In genomic region chr1:2212542-2213491, GRCh38 we compare ENCODE assay signal across 1 cellular context.
A peak's percentile ranks its signal among the peaks of the same experiment; 100 is the strongest.
TF ChIP-seq lines count a peak whose summit lies in the region.

No MANE protein-coding gene starts in this region.

TF ChIP-seq in HepG2, 621 proteins besides CTCF, POLR2A, EP300 and RAD21 (continued from another document and continues in another):
- TF ChIP-seq ZBED4 (CRISPR knock-in tag; IDR thresholded peaks at IDR 0.05; ENCODE audit: borderline replicate concordance) (no peak), TRIM24 (CRISPR knock-in tag; IDR thresholded peaks at IDR 0.05) (no peak), FUBP1 (CRISPR knock-in tag; IDR thresholded peaks at IDR 0.05; ENCODE audit: borderline replicate concordance) (no peak), ZNF737 (CRISPR knock-in tag; IDR thresholded peaks at IDR 0.05; ENCODE audit: borderline replicate concordance) (no peak), BORCS8-MEF2B (CRISPR knock-in tag; IDR thresholded peaks at IDR 0.05) (no peak), NR1H2 (CRISPR knock-in tag; IDR thresholded peaks at IDR 0.05; ENCODE audit: borderline replicate concordance, low read depth) (no peak), ZNF512B (CRISPR knock-in tag; IDR thresholded peaks at IDR 0.05; ENCODE audit: borderline replicate concordance) (no peak), KMT2B (CRISPR knock-in tag; IDR thresholded peaks at IDR 0.05) (no peak), PTBP1 (IDR thresholded peaks at IDR 0.05; ENCODE audit: low read depth, low read length, poor library complexity, severe bottlenecking) (no peak), ZBTB39 (CRISPR knock-in tag; IDR thresholded peaks at IDR 0.05) (no peak), ZXDC (CRISPR knock-in tag; IDR thresholded peaks at IDR 0.05) (no peak), ZNF652 (CRISPR knock-in tag; IDR thresholded peaks at IDR 0.05; ENCODE audit: borderline replicate concordance, low read depth) (no peak), SRY (CRISPR knock-in tag; IDR thresholded peaks at IDR 0.05) (peak; percentile 36; the same call in 1 of the 2 replicates), DNMT1 (CRISPR knock-in tag; IDR thresholded peaks at IDR 0.05) (no peak), POLR2AphosphoS2 (IDR thresholded peaks at IDR 0.05; ENCODE audit: low read depth, low read length) (no peak), ZNF451 (CRISPR knock-in tag; IDR thresholded peaks at IDR 0.05) (no peak), TEAD2 (CRISPR knock-in tag; IDR thresholded peaks at IDR 0.05) (no peak), ZNF83 (CRISPR knock-in tag; IDR thresholded peaks at IDR 0.05; ENCODE audit: borderline replicate concordance) (no peak), ZFP37 (CRISPR knock-in tag; IDR thresholded peaks at IDR 0.05; ENCODE audit: borderline replicate concordance) (no peak), JUN (CRISPR knock-in tag; IDR thresholded peaks at IDR 0.05) (no peak), AHR (CRISPR knock-in tag; IDR thresholded peaks at IDR 0.05) (no peak)
- TF ChIP-seq, protein P1, sequence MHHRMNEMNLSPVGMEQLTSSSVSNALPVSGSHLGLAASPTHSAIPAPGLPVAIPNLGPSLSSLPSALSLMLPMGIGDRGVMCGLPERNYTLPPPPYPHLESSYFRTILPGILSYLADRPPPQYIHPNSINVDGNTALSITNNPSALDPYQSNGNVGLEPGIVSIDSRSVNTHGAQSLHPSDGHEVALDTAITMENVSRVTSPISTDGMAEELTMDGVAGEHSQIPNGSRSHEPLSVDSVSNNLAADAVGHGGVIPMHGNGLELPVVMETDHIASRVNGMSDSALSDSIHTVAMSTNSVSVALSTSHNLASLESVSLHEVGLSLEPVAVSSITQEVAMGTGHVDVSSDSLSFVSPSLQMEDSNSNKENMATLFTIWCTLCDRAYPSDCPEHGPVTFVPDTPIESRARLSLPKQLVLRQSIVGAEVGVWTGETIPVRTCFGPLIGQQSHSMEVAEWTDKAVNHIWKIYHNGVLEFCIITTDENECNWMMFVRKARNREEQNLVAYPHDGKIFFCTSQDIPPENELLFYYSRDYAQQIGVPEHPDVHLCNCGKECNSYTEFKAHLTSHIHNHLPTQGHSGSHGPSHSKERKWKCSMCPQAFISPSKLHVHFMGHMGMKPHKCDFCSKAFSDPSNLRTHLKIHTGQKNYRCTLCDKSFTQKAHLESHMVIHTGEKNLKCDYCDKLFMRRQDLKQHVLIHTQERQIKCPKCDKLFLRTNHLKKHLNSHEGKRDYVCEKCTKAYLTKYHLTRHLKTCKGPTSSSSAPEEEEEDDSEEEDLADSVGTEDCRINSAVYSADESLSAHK (CRISPR knock-in tag; IDR thresholded peaks at IDR 0.05; ENCODE audit: borderline replicate concordance), result no peak
- TF ChIP-seq, protein P2, sequence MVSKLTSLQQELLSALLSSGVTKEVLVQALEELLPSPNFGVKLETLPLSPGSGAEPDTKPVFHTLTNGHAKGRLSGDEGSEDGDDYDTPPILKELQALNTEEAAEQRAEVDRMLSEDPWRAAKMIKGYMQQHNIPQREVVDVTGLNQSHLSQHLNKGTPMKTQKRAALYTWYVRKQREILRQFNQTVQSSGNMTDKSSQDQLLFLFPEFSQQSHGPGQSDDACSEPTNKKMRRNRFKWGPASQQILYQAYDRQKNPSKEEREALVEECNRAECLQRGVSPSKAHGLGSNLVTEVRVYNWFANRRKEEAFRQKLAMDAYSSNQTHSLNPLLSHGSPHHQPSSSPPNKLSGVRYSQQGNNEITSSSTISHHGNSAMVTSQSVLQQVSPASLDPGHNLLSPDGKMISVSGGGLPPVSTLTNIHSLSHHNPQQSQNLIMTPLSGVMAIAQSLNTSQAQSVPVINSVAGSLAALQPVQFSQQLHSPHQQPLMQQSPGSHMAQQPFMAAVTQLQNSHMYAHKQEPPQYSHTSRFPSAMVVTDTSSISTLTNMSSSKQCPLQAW (CRISPR knock-in tag; IDR thresholded peaks at IDR 0.05), result 0 out of 2 replicates have a peak, but pooled peaks have one; percentile 9
- TF ChIP-seq, protein P3, sequence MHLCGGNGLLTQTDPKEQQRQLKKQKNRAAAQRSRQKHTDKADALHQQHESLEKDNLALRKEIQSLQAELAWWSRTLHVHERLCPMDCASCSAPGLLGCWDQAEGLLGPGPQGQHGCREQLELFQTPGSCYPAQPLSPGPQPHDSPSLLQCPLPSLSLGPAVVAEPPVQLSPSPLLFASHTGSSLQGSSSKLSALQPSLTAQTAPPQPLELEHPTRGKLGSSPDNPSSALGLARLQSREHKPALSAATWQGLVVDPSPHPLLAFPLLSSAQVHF (CRISPR knock-in tag; IDR thresholded peaks at IDR 0.05), result no peak
- TF ChIP-seq, protein P4, sequence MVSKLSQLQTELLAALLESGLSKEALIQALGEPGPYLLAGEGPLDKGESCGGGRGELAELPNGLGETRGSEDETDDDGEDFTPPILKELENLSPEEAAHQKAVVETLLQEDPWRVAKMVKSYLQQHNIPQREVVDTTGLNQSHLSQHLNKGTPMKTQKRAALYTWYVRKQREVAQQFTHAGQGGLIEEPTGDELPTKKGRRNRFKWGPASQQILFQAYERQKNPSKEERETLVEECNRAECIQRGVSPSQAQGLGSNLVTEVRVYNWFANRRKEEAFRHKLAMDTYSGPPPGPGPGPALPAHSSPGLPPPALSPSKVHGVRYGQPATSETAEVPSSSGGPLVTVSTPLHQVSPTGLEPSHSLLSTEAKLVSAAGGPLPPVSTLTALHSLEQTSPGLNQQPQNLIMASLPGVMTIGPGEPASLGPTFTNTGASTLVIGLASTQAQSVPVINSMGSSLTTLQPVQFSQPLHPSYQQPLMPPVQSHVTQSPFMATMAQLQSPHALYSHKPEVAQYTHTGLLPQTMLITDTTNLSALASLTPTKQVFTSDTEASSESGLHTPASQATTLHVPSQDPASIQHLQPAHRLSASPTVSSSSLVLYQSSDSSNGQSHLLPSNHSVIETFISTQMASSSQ (IDR thresholded peaks at IDR 0.05; ENCODE audit: low read depth), result no peak
- TF ChIP-seq, protein P4 (CRISPR knock-in tag; IDR thresholded peaks at IDR 0.05; ENCODE audit: borderline replicate concordance), result no peak
- TF ChIP-seq, protein P5, sequence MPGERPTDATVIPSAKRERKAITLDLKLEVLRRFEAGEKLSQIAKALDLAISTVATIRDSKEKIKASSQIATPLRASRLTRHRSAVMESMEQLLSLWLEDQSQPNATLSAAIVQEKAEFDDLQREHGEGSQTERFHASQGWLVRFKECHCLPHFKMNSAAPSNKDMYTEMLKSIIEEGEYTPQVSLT (CRISPR knock-in tag; IDR thresholded peaks at IDR 0.05; ENCODE audit: borderline replicate concordance, low read depth), result no peak
- TF ChIP-seq, protein P6, sequence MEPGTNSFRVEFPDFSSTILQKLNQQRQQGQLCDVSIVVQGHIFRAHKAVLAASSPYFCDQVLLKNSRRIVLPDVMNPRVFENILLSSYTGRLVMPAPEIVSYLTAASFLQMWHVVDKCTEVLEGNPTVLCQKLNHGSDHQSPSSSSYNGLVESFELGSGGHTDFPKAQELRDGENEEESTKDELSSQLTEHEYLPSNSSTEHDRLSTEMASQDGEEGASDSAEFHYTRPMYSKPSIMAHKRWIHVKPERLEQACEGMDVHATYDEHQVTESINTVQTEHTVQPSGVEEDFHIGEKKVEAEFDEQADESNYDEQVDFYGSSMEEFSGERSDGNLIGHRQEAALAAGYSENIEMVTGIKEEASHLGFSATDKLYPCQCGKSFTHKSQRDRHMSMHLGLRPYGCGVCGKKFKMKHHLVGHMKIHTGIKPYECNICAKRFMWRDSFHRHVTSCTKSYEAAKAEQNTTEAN (CRISPR knock-in tag; conservative IDR thresholded peaks at IDR 0.05), result no peak
